ENCODE assay signal across 15 cellular contexts in genomic region chr15:69380100-69380725, GRCh38. TPM values are rescaled to one million over a fixed set of nuclear protein-coding genes. Genes with fewer than 3 reads are reported as not detected.
DNase-seq lines count a peak whose midpoint lies in the region; ATAC-seq and TF ChIP-seq lines count a peak whose summit lies in the region.
"Had no signal": no experiment of that assay in that cellular context is flagged by ENCODE, and none has a peak within 500 bp of the region (broad histone marks: within the 10 kb centered on the region; RNA-seq: fewer than 3 reads in every experiment).

No MANE protein-coding gene starts in this region.

- no peaks in the 10 kb centered on the region for H3K9me3 ChIP-seq in mucosa of descending colon
- H3K9me3 ChIP-seq in effector memory CD4-positive, alpha-beta T cell (ENCODE audit: control insufficient read depth, low read length): no peaks in the 10 kb centered on the region
- H3K9me3 ChIP-seq: lower lobe of right lung, right lobe of liver, uterus had no signal

- no peak overlapping the region for H3K4me3 Mint-ChIP-seq in endothelial cell (ENCODE audit: unreplicated experiment)
- H3K4me3 Mint-ChIP-seq: effector memory CD8-positive, alpha-beta T cell had no signal

- intact Hi-C loops in mucosa of descending colon (cut with DNase I, micrococcal nuclease): no loop called here

- peak; percentile 60 for ATAC-seq in mucosa of descending colon
- ATAC-seq in GM19035 (IDR thresholded peaks at IDR 0.05; ENCODE audit: unreplicated experiment): no peak
- no peak for ATAC-seq in omental fat pad (ENCODE audit: low FRiP score)
- ATAC-seq: effector memory CD8-positive, alpha-beta T cell had no signal

- H3K27ac Mint-ChIP-seq in endothelial cell (ENCODE audit: unreplicated experiment): no peak overlapping the region
- H3K27ac Mint-ChIP-seq: effector memory CD8-positive, alpha-beta T cell had no signal

- peaks cover 4% of the 10 kb centered on the region for H3K27me3 Mint-ChIP-seq in endothelial cell (ENCODE audit: unreplicated experiment)

- H3K9me3 Mint-ChIP-seq in endothelial cell (ENCODE audit: unreplicated experiment): no peaks in the 10 kb centered on the region
- H3K9me3 Mint-ChIP-seq: effector memory CD8-positive, alpha-beta T cell had no signal

- no peaks in the 10 kb centered on the region for H3K36me3 ChIP-seq in mucosa of descending colon (ENCODE audit: low read depth)
- H3K36me3 ChIP-seq in effector memory CD4-positive, alpha-beta T cell (ENCODE audit: control insufficient read depth, insufficient read depth, low read length): no peaks in the 10 kb centered on the region
- H3K36me3 ChIP-seq: lower lobe of right lung, right lobe of liver, uterus had no signal

- H3K36me3 Mint-ChIP-seq in endothelial cell (ENCODE audit: low read depth, unreplicated experiment): no peaks in the 10 kb centered on the region

- H3K4me3 ChIP-seq in mucosa of descending colon: no peak overlapping the region
- H3K4me3 ChIP-seq in effector memory CD4-positive, alpha-beta T cell (ENCODE audit: insufficient read depth, low read depth, low read length, poor library complexity, severe bottlenecking): no peak overlapping the region
- H3K4me3 ChIP-seq: lower lobe of right lung, right lobe of liver, uterus had no signal

- H3K27me3 ChIP-seq in effector memory CD4-positive, alpha-beta T cell (replicated peaks; ENCODE audit: control insufficient read depth, insufficient read depth, low read length, poor library complexity, severe bottlenecking): no peaks in the 10 kb centered on the region
- H3K27me3 ChIP-seq: right lobe of liver, uterus had no signal

- no peak overlapping the region for H3K27ac ChIP-seq in effector memory CD4-positive, alpha-beta T cell (ENCODE audit: insufficient read depth, low read length, poor library complexity, severe bottlenecking)
- H3K27ac ChIP-seq: lower lobe of right lung, right lobe of liver, uterus had no signal

- H3K4me1 Mint-ChIP-seq in endothelial cell (ENCODE audit: unreplicated experiment): peaks cover 2% of the 10 kb centered on the region

- DNase-seq in ELF-1 (ENCODE audit: low read depth, low spot score) (peak; percentile 28), NCI-H226 (peak; percentile 47), endothelial cell (ENCODE audit: low spot score) (peak; percentile 25), mucosa of descending colon (no peak), NCI-H69 (lab: John Stamatoyannopoulos, UW) (no peak), omental fat pad (ENCODE audit: low spot score) (no peak)
- DNase-seq in effector memory CD4-positive, alpha-beta T cell: no peak
- DNase-seq: activated naive CD4-positive, alpha-beta T cell; effector memory CD8-positive, alpha-beta T cell; EL; lower lobe of right lung; NCI-H1048; uterus had no signal

- no peak for TF ChIP-seq CTCF in endothelial cell (IDR thresholded peaks at IDR 0.05; ENCODE audit: unreplicated experiment)
- no peak for TF ChIP-seq CTCF in mucosa of descending colon (IDR thresholded peaks at IDR 0.05)
- no peak for TF ChIP-seq CTCF in omental fat pad (IDR thresholded peaks at IDR 0.05)

- H3K4me1 ChIP-seq in mucosa of descending colon (ENCODE audit: low read depth): no peaks in the 10 kb centered on the region
- H3K4me1 ChIP-seq in effector memory CD4-positive, alpha-beta T cell (ENCODE audit: control insufficient read depth, insufficient read depth, low read length, poor library complexity, severe bottlenecking): no peaks in the 10 kb centered on the region
- H3K4me1 ChIP-seq: lower lobe of right lung, right lobe of liver, uterus had no signal

RNA-seq across cellular contexts. Expression of gene KIF23, which starts 33.9 kb away (rescaled TPM):
- total RNA-seq in endothelial cell (ENCODE audit: unreplicated experiment): 9.5 TPM
- 10 to 100 TPM in 1 of 3 donors, 1 to 10 TPM in 2; 3.1 to 11.2 (median 4.4) TPM for total RNA-seq in mucosa of descending colon
- 1 to 10 TPM; 1.6 to 3.8 (median 1.7) TPM for total RNA-seq in omental fat pad

Comparison
In these comparisons a context has a peak if more than half of its experiments do, and no peak if none do; other contexts are left out.
1. DNase-seq: peak in ELF-1 (single experiment), NCI-H226 (single experiment) and endothelial cell (single experiment); none in mucosa of descending colon (0 of 3), NCI-H69 (single experiment), effector memory CD4-positive, alpha-beta T cell (0 of 3) and omental fat pad (single experiment).